9 cellular contexts compared by ENCODE assay signal in genomic region chr10:75229961-75230360, GRCh38. TPM values are rescaled to one million over a fixed set of nuclear protein-coding genes. Genes with fewer than 3 reads are reported as not detected.
A peak's percentile ranks its signal among the peaks of the same experiment; 100 is the strongest.
DNase-seq lines count a peak whose midpoint lies in the region; ATAC-seq and TF ChIP-seq lines count a peak whose summit lies in the region.
"Had no signal": no experiment of that assay in that cellular context is flagged by ENCODE, and none has a peak within 500 bp of the region (broad histone marks: within the 10 kb centered on the region; RNA-seq: fewer than 3 reads in every experiment).

No MANE protein-coding gene starts in this region.

- ATAC-seq in naive thymus-derived CD8-positive, alpha-beta T cell: no peak
- ATAC-seq in GM21786 (IDR thresholded peaks at IDR 0.05; ENCODE audit: unreplicated experiment) (no peak), GM18511 (IDR thresholded peaks at IDR 0.05; ENCODE audit: unreplicated experiment) (no peak)

- H3K27me3 ChIP-seq in colonic mucosa: no peaks in the 10 kb centered on the region

- peaks cover 30% of the 10 kb centered on the region for H3K36me3 Mint-ChIP-seq in HFFc6 (ENCODE audit: low read depth)
- peaks cover 5 to 74% (median 13%) of the 10 kb centered on the region in 3 donors for H3K36me3 Mint-ChIP-seq in naive thymus-derived CD8-positive, alpha-beta T cell

- no peak overlapping the region for H3K4me3 Mint-ChIP-seq in HFFc6
- no peak overlapping the region for H3K4me3 Mint-ChIP-seq in naive thymus-derived CD8-positive, alpha-beta T cell

- peak overlapping the region; percentile 77 for H3K27ac Mint-ChIP-seq in HFFc6
- H3K27ac Mint-ChIP-seq in naive thymus-derived CD8-positive, alpha-beta T cell: peak overlapping the region in 9 of 10 donors; percentile 29 to 97 (median 73)

- no peak overlapping the region for H3K9ac ChIP-seq in colonic mucosa (ENCODE audit: low read depth in 2 of 2, low read length in 2 of 2)

- peak overlapping the region; percentile 11 for H3K27ac ChIP-seq in colonic mucosa

- no peak overlapping the region for H3K4me3 ChIP-seq in colonic mucosa

- H3K36me3 ChIP-seq in colonic mucosa: peaks cover 5% of the 10 kb centered on the region

- intact Hi-C loops in colonic mucosa (cut with DNase I): loop anchor here (2.0 to 10.0 kb wide), 3 partner anchors 41 to 985 kb away; a partner anchor contains a TSS

- H3K9me3 ChIP-seq in colonic mucosa: no peaks in the 10 kb centered on the region

- peaks cover 7% of the 10 kb centered on the region; the same call in 1 of the 2 replicates for H3K27me3 Mint-ChIP-seq in HFFc6 (ENCODE audit: insufficient read depth)
- peaks cover 0 to 1% (median 0%) of the 10 kb centered on the region in 5 donors for H3K27me3 Mint-ChIP-seq in naive thymus-derived CD8-positive, alpha-beta T cell
- H3K27me3 Mint-ChIP-seq: CD4-positive, alpha-beta memory T cell had no signal

- DNase-seq in CD1c-positive myeloid dendritic cell (ENCODE audit: extremely low spot score) (peak; percentile 10), HFFc6 (no peak), colonic mucosa (no peak), HUDEP-2 (lab: John Stamatoyannopoulos, UW; ENCODE audit: unreplicated experiment in 76 of 76) (no peak)
- DNase-seq in naive thymus-derived CD8-positive, alpha-beta T cell: no peak
- no peak for DNase-seq in activated CD8-positive, alpha-beta memory T cell treated with anti-CD3 and anti-CD28 coated beads, Interleukin-2, amount 50 U/mL, for 48 hours

- peaks cover 9% of the 10 kb centered on the region for H3K4me1 ChIP-seq in colonic mucosa

- no peaks in the 10 kb centered on the region for H3K9me3 Mint-ChIP-seq in HFFc6
- no peaks in the 10 kb centered on the region for H3K9me3 Mint-ChIP-seq in naive thymus-derived CD8-positive, alpha-beta T cell
- H3K9me3 Mint-ChIP-seq: CD4-positive, alpha-beta memory T cell had no signal

- POLR2A ChIA-PET in naive thymus-derived CD8-positive, alpha-beta T cell (lab: Charles Lee): interaction anchor here (0.7 to 8.8 kb wide), 4 partner anchors 19 to 119 kb away, joined by 3 to 132 read pairs (median 11); partner anchors contain the start of genes SAMD8 and VDAC2

- no peak for TF ChIP-seq CTCF in HFFc6 (IDR thresholded peaks at IDR 0.05)
- no peak for TF ChIP-seq CTCF in colonic mucosa (IDR thresholded peaks at IDR 0.05)

- H3K4me1 Mint-ChIP-seq in HFFc6 (ENCODE audit: low read depth): peaks cover 70% of the 10 kb centered on the region
- peaks cover 13 to 50% (median 41%) of the 10 kb centered on the region in 4 donors for H3K4me1 Mint-ChIP-seq in naive thymus-derived CD8-positive, alpha-beta T cell

RNA-seq across cellular contexts. Expression of gene COMTD1, which starts 5.8 kb away (rescaled TPM):
- total RNA-seq in HFFc6 (2021; fragmentation: NEBNext Ultra II Directional; extraction: Animal tissue kit (Norgen Biotek cat#: 25700)): 1 to 10 TPM; 5.6 to 9.5 (median 8.0) TPM
- total RNA-seq in colonic mucosa: 100 to 1,000 TPM in 1 of 2 donors, 10 to 100 TPM in 1; 62.6 to 117 TPM
- total RNA-seq in naive thymus-derived CD8-positive, alpha-beta T cell: 10 to 100 TPM; 13.7 to 16.1 TPM
- 10 to 100 TPM in 1 of 3 donors, 1 to 10 TPM in 2; 8.1 to 26.0 (median 9.4) TPM for polyA plus RNA-seq in naive thymus-derived CD8-positive, alpha-beta T cell

RNA-seq across cellular contexts. Expression of gene VDAC2, which starts 19.4 kb away (rescaled TPM):
- total RNA-seq in HFFc6 (2021; fragmentation: NEBNext Ultra II Directional; extraction: Animal tissue kit (Norgen Biotek cat#: 25700)): 100 to 1,000 TPM; 213 to 248 (median 223) TPM
- 100 to 1,000 TPM; 314 to 430 TPM for total RNA-seq in colonic mucosa
- total RNA-seq in naive thymus-derived CD8-positive, alpha-beta T cell: 10 to 100 TPM; 86.8 to 93.7 TPM
- 100 to 1,000 TPM; 145 to 155 (median 151) TPM for polyA plus RNA-seq in naive thymus-derived CD8-positive, alpha-beta T cell
